In genomic region chr7:139700505-139701235, GRCh38 we compare ENCODE assay signal across 17 cellular contexts.
DNase-seq lines count a peak whose midpoint lies in the region; ATAC-seq and TF ChIP-seq lines count a peak whose summit lies in the region.
"Had no signal": no experiment of that assay in that cellular context is flagged by ENCODE, and none has a peak within 500 bp of the region (broad histone marks: within the 10 kb centered on the region; RNA-seq: fewer than 3 reads in every experiment).

No MANE protein-coding gene starts in this region.

- in situ Hi-C loops in IMR-90 (cut with MboI; ENCODE audit: low sequenced_read_pairs) (no loop called here), brain microvascular endothelial cell (cut with HindIII; ENCODE audit: low pct_ligation_motif_present, low sequenced_read_pairs) (no loop called here)

- H2AFZ ChIP-seq in IMR-90 (replicated peaks; ENCODE audit: low read length, poor library complexity): no peak overlapping the region
- H2AFZ ChIP-seq: GM23248 had no signal

- no peak overlapping the region for H3K18ac ChIP-seq in IMR-90 (ENCODE audit: low read depth, low read length)

- TF ChIP-seq POLR2A in IMR-90 (IDR thresholded peaks at IDR 0.05; ENCODE audit: low read depth, low read length): no peak

- no peak overlapping the region for H3K23ac ChIP-seq in IMR-90 (ENCODE audit: low read depth, low read length)

- H3K4me3 ChIP-seq in IMR-90 (ENCODE audit: insufficient read depth, low read depth, low read length): no peak overlapping the region
- H3K4me3 ChIP-seq in brain microvascular endothelial cell (ENCODE audit: low read depth, low read length): no peak overlapping the region
- H3K4me3 ChIP-seq: coronary artery, GM23248, Peyer's patch, uterus had no signal

- H2BK120ac ChIP-seq in IMR-90 (ENCODE audit: low read depth, low read length): no peak overlapping the region

- H3K79me1 ChIP-seq in IMR-90 (ENCODE audit: low read depth in 1 of 2, low read length in 2 of 2): peaks cover 71 to 96% of the 10 kb centered on the region in 2 experiments

- peaks cover 67% of the 10 kb centered on the region for H3K36me3 ChIP-seq in IMR-90 (ENCODE audit: control insufficient read depth, insufficient read depth, low read length)
- peaks cover 8% of the 10 kb centered on the region for H3K36me3 ChIP-seq in brain microvascular endothelial cell (replicated peaks)
- H3K36me3 ChIP-seq: uterus had no signal

- no TSS peak for BruUV-seq in IMR-90 (replicated peaks; lab: Mats Ljungman, UMichigan)

- H4K8ac ChIP-seq in IMR-90 (ENCODE audit: low read depth in 2 of 2, low read length in 2 of 2): no peak overlapping the region

- dilution Hi-C loops in IMR-90 (cut with HindIII; ENCODE audit: low sequenced_read_pairs, unreplicated experiment): no loop called here

- no peak overlapping the region for H3K56ac ChIP-seq in IMR-90 (ENCODE audit: extremely low read depth, insufficient read depth, low read length)

- H3K9me3 ChIP-seq in IMR-90 (ENCODE audit: control insufficient read depth, insufficient read depth, low read length): no peaks in the 10 kb centered on the region
- H3K9me3 ChIP-seq: Peyer's patch, uterus had no signal

- no peaks in the 10 kb centered on the region for H3K36me3 Mint-ChIP-seq in activated naive CD4-positive, alpha-beta T cell treated with anti-CD3 and anti-CD28 coated beads, Interleukin-2, amount 50 U/mL, for 72 hours
- peaks cover 10% of the 10 kb centered on the region for H3K36me3 Mint-ChIP-seq in activated naive CD4-positive, alpha-beta T cell treated with anti-CD3 and anti-CD28 coated beads for 36 hours (ENCODE audit: low read depth)
- peaks cover 9% of the 10 kb centered on the region for H3K36me3 Mint-ChIP-seq in osteocyte (ENCODE audit: unreplicated experiment)

- no peaks in the 10 kb centered on the region for H3K9me3 Mint-ChIP-seq in activated naive CD4-positive, alpha-beta T cell treated with anti-CD3 and anti-CD28 coated beads, Interleukin-2, amount 50 U/mL, for 72 hours
- H3K9me3 Mint-ChIP-seq in activated naive CD4-positive, alpha-beta T cell treated with anti-CD3 and anti-CD28 coated beads for 36 hours: no peaks in the 10 kb centered on the region
- H3K9me3 Mint-ChIP-seq in osteocyte (ENCODE audit: unreplicated experiment): no peaks in the 10 kb centered on the region
- H3K9me3 Mint-ChIP-seq: CD8-positive, alpha-beta T cell had no signal

- no peak overlapping the region for H3K9ac ChIP-seq in IMR-90 (ENCODE audit: low read depth, low read length)
- H3K9ac ChIP-seq: GM23248 had no signal

- no peak for TF ChIP-seq CTCF in IMR-90 (conservative IDR thresholded peaks at IDR 0.05; ENCODE audit: low read depth, low read length)
- no peak for TF ChIP-seq CTCF in brain microvascular endothelial cell (IDR thresholded peaks at IDR 0.05; ENCODE audit: low read depth, low read length, missing control alignments)
- no peak for TF ChIP-seq CTCF in osteocyte (IDR thresholded peaks at IDR 0.05)

- no peak overlapping the region for H3K27ac ChIP-seq in IMR-90 (ENCODE audit: insufficient read depth, low read length)
- H3K27ac ChIP-seq in brain microvascular endothelial cell: peak overlapping the region; percentile 7
- H3K27ac ChIP-seq: GM23248, uterus had no signal

- WGBS in IMR-90 (ENCODE audit: extremely low coverage in 2 of 2, insufficient read length in 1 of 2), 2 experiments: 97% methylated on average over 4 of the region's 16 CpGs; no CpG with 5 or more reads in 1 of the 2 experiments

- H2AK5ac ChIP-seq in IMR-90 (ENCODE audit: low read depth, low read length): no peak overlapping the region

- peaks cover 32% of the 10 kb centered on the region for H3K4me1 Mint-ChIP-seq in activated naive CD4-positive, alpha-beta T cell treated with anti-CD3 and anti-CD28 coated beads for 36 hours (ENCODE audit: low read depth)
- H3K4me1 Mint-ChIP-seq in osteocyte (ENCODE audit: unreplicated experiment): peaks cover 39% of the 10 kb centered on the region

- TF ChIP-seq RAD21 in IMR-90 (IDR thresholded peaks at IDR 0.05; ENCODE audit: low read length): no peak

- H3K4me1 ChIP-seq in IMR-90 (ENCODE audit: control insufficient read depth, insufficient read depth, low read length): peaks cover 30% of the 10 kb centered on the region
- H3K4me1 ChIP-seq: uterus had no signal

- no peak overlapping the region for H4K91ac ChIP-seq in IMR-90 (ENCODE audit: insufficient read depth, low read depth, low read length)

- no peaks in the 10 kb centered on the region for H3K27me3 ChIP-seq in IMR-90 (ENCODE audit: control insufficient read depth, insufficient read depth, low read length)
- H3K27me3 ChIP-seq in brain microvascular endothelial cell (replicated peaks): no peaks in the 10 kb centered on the region
- H3K27me3 ChIP-seq: Peyer's patch, uterus had no signal

- no peak overlapping the region for H3K4me2 ChIP-seq in IMR-90 (ENCODE audit: low read depth, low read length)

- no peaks in the 10 kb centered on the region for H3K27me3 Mint-ChIP-seq in activated naive CD4-positive, alpha-beta T cell treated with anti-CD3 and anti-CD28 coated beads for 36 hours (ENCODE audit: low read depth)
- H3K27me3 Mint-ChIP-seq in osteocyte (ENCODE audit: unreplicated experiment): no peaks in the 10 kb centered on the region

- H2BK15ac ChIP-seq in IMR-90 (ENCODE audit: low read depth, low read length): no peak overlapping the region

- intact Hi-C loops in activated naive CD4-positive, alpha-beta T cell treated with anti-CD3 and anti-CD28 coated beads for 36 hours (cut with micrococcal nuclease): no loop called here
- intact Hi-C loops in IMR-90 (cut with micrococcal nuclease): no loop called here

- H3K4ac ChIP-seq in IMR-90 (ENCODE audit: low read depth, low read length): no peak overlapping the region; the same call in 1 of the 2 replicates

- POLR2A ChIA-PET in IMR-90 (lab: Charles Lee; ENCODE audit: unreplicated experiment): no interaction called here

- 0 out of 2 replicates have a peak overlapping the region, but pooled peaks have one; percentile 46 for H3K14ac ChIP-seq in IMR-90 (replicated peaks; ENCODE audit: low read depth, low read length)

- H3K9me1 ChIP-seq in IMR-90 (ENCODE audit: insufficient read depth, low read length): peaks cover 54% of the 10 kb centered on the region

- H2AK9ac ChIP-seq in IMR-90 (replicated peaks; ENCODE audit: low read depth, low read length, poor library complexity): no peak overlapping the region

- peaks cover 95% of the 10 kb centered on the region for H4K20me1 ChIP-seq in IMR-90 (ENCODE audit: insufficient read depth, low read length)

- no peak overlapping the region for H2BK5ac ChIP-seq in IMR-90 (ENCODE audit: low read depth, low read length, poor library complexity, severe bottlenecking)

- peak overlapping the region; percentile 54 to 87 for H3K27ac Mint-ChIP-seq in activated naive CD4-positive, alpha-beta T cell treated with anti-CD3 and anti-CD28 coated beads, Interleukin-2, amount 50 U/mL, for 72 hours
- no peak overlapping the region for H3K27ac Mint-ChIP-seq in activated naive CD4-positive, alpha-beta T cell treated with anti-CD3 and anti-CD28 coated beads for 36 hours
- H3K27ac Mint-ChIP-seq in osteocyte (ENCODE audit: unreplicated experiment): peak overlapping the region; percentile 0
- H3K27ac Mint-ChIP-seq: CD8-positive, alpha-beta T cell had no signal

- no peak overlapping the region for H3K4me3 Mint-ChIP-seq in activated naive CD4-positive, alpha-beta T cell treated with anti-CD3 and anti-CD28 coated beads for 36 hours
- no peak overlapping the region for H3K4me3 Mint-ChIP-seq in osteocyte (ENCODE audit: unreplicated experiment)
- H3K4me3 Mint-ChIP-seq: CD8-positive, alpha-beta T cell had no signal

- H4K5ac ChIP-seq in IMR-90 (ENCODE audit: low read depth, low read length): no peak overlapping the region

- DNase-seq in activated naive CD4-positive, alpha-beta T cell treated with anti-CD3 and anti-CD28 coated beads, Interleukin-2, amount 50 U/mL, for 72 hours (ENCODE audit: low spot score in 2 of 2): no peak
- DNase-seq in activated naive CD4-positive, alpha-beta T cell treated with anti-CD3 and anti-CD28 coated beads for 36 hours: no peak
- DNase-seq in IMR-90 (no peak), brain microvascular endothelial cell (no peak), osteocyte (ENCODE audit: extremely low spot score, unreplicated experiment) (no peak), nucleus accumbens (lab: John Stamatoyannopoulos, UW) (no peak)
- DNase-seq: activated gamma-delta T cell; aorta; CD8-positive, alpha-beta T cell; GM23248; NCI-H187 treated with DMSO at 0.1 percent for 48 hours; stimulated activated CD4-positive, alpha-beta T cell treated with anti-CD3 and anti-CD28 coated beads, Interleukin-1b, Interleukin-23, amount 100 ng/mL, for 48 hours; uterus had no signal

- ATAC-seq in activated naive CD4-positive, alpha-beta T cell treated with anti-CD3 and anti-CD28 coated beads, Interleukin-2, amount 50 U/mL, for 72 hours: no peak
- ATAC-seq in IMR-90 (ENCODE audit: low read depth): no peak
- ATAC-seq in HG03521 (IDR thresholded peaks at IDR 0.05; ENCODE audit: unreplicated experiment): no peak
- ATAC-seq in HG02885 (IDR thresholded peaks at IDR 0.05; ENCODE audit: poor library complexity, unreplicated experiment): no peak
- ATAC-seq: CD8-positive, alpha-beta T cell had no signal

- CTCF ChIA-PET in activated naive CD4-positive, alpha-beta T cell treated with anti-CD3 and anti-CD28 coated beads for 36 hours (lab: Charles Lee): interaction anchor here (0.6 kb wide), 1 partner anchor 54 kb away, joined by 4 read pairs; no protein-coding TSS in a partner anchor
- CTCF ChIA-PET in IMR-90 (lab: Yijun Ruan, JAX): no interaction called here

- no peak overlapping the region for H2BK20ac ChIP-seq in IMR-90 (ENCODE audit: low read depth, low read length)

TF ChIP-seq in IMR-90, 13 proteins besides CTCF, POLR2A, EP300 and RAD21 (continues in another document):
- TF ChIP-seq MAZ (IDR thresholded peaks at IDR 0.05; ENCODE audit: borderline replicate concordance, low read depth, low read length) (no peak), ELK1 (IDR thresholded peaks at IDR 0.05; ENCODE audit: borderline replicate concordance, low read depth, low read length) (no peak), NFE2L2 (IDR thresholded peaks at IDR 0.05; ENCODE audit: low read depth, low read length) (no peak), MXI1 (IDR thresholded peaks at IDR 0.05; ENCODE audit: borderline replicate concordance, low read depth, low read length) (no peak), BHLHE40 (IDR thresholded peaks at IDR 0.05; ENCODE audit: low read depth, low read length) (no peak), FOS (IDR thresholded peaks at IDR 0.05; ENCODE audit: low read depth, low read length) (no peak), RFX5 (IDR thresholded peaks at IDR 0.05; ENCODE audit: low read depth, low read length) (no peak), CEBPB (IDR thresholded peaks at IDR 0.05; ENCODE audit: low read depth, low read length) (no peak)
